In genomic region chr6:4319992-4320683, GRCh38 we compare ENCODE assay signal across 1 cellular context.
TF ChIP-seq lines count a peak whose summit lies in the region.

No MANE protein-coding gene starts in this region.

TF ChIP-seq in HepG2, 621 proteins besides CTCF, POLR2A, EP300 and RAD21 (continued from another document):
- TF ChIP-seq GATA4 (IDR thresholded peaks at IDR 0.05; ENCODE audit: borderline replicate concordance, low read depth) (no peak), ZNF281 (CRISPR knock-in tag; IDR thresholded peaks at IDR 0.05; ENCODE audit: borderline replicate concordance) (no peak), ZNF710 (CRISPR knock-in tag; IDR thresholded peaks at IDR 0.05; ENCODE audit: borderline replicate concordance) (no peak)
- TF ChIP-seq, protein P1, sequence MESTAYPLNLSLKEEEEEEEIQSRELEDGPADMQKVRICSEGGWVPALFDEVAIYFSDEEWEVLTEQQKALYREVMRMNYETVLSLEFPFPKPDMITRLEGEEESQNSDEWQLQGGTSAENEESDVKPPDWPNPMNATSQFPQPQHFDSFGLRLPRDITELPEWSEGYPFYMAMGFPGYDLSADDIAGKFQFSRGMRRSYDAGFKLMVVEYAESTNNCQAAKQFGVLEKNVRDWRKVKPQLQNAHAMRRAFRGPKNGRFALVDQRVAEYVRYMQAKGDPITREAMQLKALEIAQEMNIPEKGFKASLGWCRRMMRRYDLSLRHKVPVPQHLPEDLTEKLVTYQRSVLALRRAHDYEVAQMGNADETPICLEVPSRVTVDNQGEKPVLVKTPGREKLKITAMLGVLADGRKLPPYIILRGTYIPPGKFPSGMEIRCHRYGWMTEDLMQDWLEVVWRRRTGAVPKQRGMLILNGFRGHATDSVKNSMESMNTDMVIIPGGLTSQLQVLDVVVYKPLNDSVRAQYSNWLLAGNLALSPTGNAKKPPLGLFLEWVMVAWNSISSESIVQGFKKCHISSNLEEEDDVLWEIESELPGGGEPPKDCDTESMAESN (CRISPR knock-in tag; conservative IDR thresholded peaks at IDR 0.05) = no peak
